Comparison of ENCODE assay signal across 8 cellular contexts in the genomic region with DNA sequence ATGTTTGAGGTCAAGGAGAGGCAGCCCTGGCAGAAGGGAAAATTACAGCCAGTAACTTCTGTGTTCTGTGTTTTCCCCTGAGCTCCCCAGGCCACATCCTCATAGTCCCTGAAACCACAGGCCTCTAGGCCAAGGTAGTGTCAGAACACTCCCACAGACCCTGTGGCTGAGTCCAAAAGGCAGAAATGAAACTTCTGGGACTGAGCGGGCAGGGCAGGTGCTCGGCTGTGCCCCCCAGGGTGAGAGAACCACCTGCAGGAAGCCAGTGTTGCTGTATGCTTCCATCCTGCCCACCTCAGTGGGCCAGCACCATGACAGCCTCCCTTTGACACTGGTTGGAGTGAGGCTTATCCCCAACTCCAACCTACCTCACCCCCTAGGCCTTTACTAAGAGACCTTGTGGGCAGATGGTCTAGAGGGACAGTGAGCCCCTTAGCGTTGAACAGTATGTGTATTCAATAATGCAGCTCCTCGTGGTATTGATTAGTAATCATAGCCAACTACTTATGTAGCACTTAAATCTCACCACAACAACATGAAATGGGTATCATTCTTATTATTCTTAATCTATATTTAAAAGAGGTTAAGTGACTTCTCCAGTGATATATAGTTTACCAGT. TPM values are rescaled to one million over a fixed set of nuclear protein-coding genes. Genes with fewer than 3 reads are reported as not detected.
DNase-seq lines count a peak whose midpoint lies in the region; ATAC-seq and TF ChIP-seq lines count a peak whose summit lies in the region.

No MANE protein-coding gene starts in this region.

- H3K27ac ChIP-seq in spleen (peak overlapping the region in 6 of 8 donors; percentile 4 to 80 (median 39)), SJCRH30 (no peak overlapping the region), PC-9 (no peak overlapping the region)

- CTCF ChIA-PET in PC-9 (lab: Charles Lee), result no interaction called here

- H3K79me2 ChIP-seq in PC-9 (ENCODE audit: low read depth), result no peaks in the 10 kb centered on the region

- intact Hi-C loops in spleen (cut with DNase I; ENCODE audit: low total_unique reads) (no loop called here), PC-9 (cut with micrococcal nuclease; ENCODE audit: unreplicated experiment) (no loop called here)

- no peaks in the 10 kb centered on the region for H3K9me2 ChIP-seq in PC-9 (ENCODE audit: insufficient read depth)

- TF ChIP-seq CTCF in spleen (IDR thresholded peaks at IDR 0.05 in 8 of 11, conservative IDR thresholded peaks at IDR 0.05 in 3 of 11), result no peak
- TF ChIP-seq CTCF in PC-9 (conservative IDR thresholded peaks at IDR 0.05), result no peak

- peak; percentile 12 for DNase-seq in activated CD4-positive, alpha-beta T cell treated with anti-CD3 and anti-CD28 coated beads for 48 hours
- DNase-seq in activated CD4-positive, alpha-beta T cell treated with anti-CD3 and anti-CD28 coated beads, Interleukin-2, amount 50 U/mL, for 1 hour, result no peak
- DNase-seq in NOMO-1 treated with DMSO at 0.1 percent for 48 hours (lab: John Stamatoyannopoulos, UW; ENCODE audit: unreplicated experiment) (peak; percentile 25), spleen (peak; percentile 81), SJCRH30 (no peak), NCI-H2081 (lab: John Stamatoyannopoulos, UW) (no peak), PC-9 (no peak)

- BruUV-seq in PC-9 (replicated peaks; lab: Mats Ljungman, UMichigan), result no TSS peak

- H3K36me3 ChIP-seq in spleen (peaks cover 0 to 88% (median 21%) of the 10 kb centered on the region in 6 donors), SJCRH30 (no peaks in the 10 kb centered on the region), PC-9 (ENCODE audit: low read depth) (no peaks in the 10 kb centered on the region)

- H3K4me2 ChIP-seq in PC-9, result no peak overlapping the region

- H2AFZ ChIP-seq in PC-9, result no peak overlapping the region

- POLR2A ChIA-PET in PC-9 (lab: Charles Lee; ENCODE audit: unreplicated experiment), result no interaction called here

- TF ChIP-seq POLR2A in spleen (IDR thresholded peaks at IDR 0.05), result no peak

- no peaks in the 10 kb centered on the region for H4K20me1 ChIP-seq in PC-9 (ENCODE audit: insufficient read depth)

- H3K9me3 ChIP-seq in spleen (peaks cover 0 to 15% (median 5%) of the 10 kb centered on the region in 8 donors), SJCRH30 (replicated peaks) (no peaks in the 10 kb centered on the region), PC-9 (ENCODE audit: insufficient read depth, low read depth) (no peaks in the 10 kb centered on the region)

- H3K27me3 ChIP-seq in spleen (replicated peaks in 1 of 7) (no peaks in the 10 kb centered on the region), SJCRH30 (peaks cover 2% of the 10 kb centered on the region; the same call in 1 of the 2 replicates), PC-9 (ENCODE audit: insufficient read depth, low read depth) (no peaks in the 10 kb centered on the region)

- peak; percentile 95 for ATAC-seq in HG02798 (IDR thresholded peaks at IDR 0.05; ENCODE audit: poor library complexity, unreplicated experiment)

- H3K4me3 ChIP-seq in spleen, result no peak overlapping the region
- no peak overlapping the region for H3K4me3 ChIP-seq in SJCRH30
- no peak overlapping the region for H3K4me3 ChIP-seq in PC-9

- no peaks in the 10 kb centered on the region for H3F3A ChIP-seq in PC-9 (ENCODE audit: insufficient read depth, low read depth)

- H3K4me1 ChIP-seq in spleen (peaks cover 10 to 53% (median 22%) of the 10 kb centered on the region in 6 donors), SJCRH30 (no peaks in the 10 kb centered on the region), PC-9 (replicated peaks; ENCODE audit: insufficient read depth) (peaks cover 5% of the 10 kb centered on the region)

- 51 to 69% (median 61%) methylated on average over 3 to 4 of the region's 4 CpGs for WGBS in spleen, 5 donors

RNA-seq across cellular contexts. Expression of gene PIK3CG, which starts 30.3 kb away (rescaled TPM):
- 10 to 100 TPM; 31.8 to 54.8 (median 38.6) TPM for total RNA-seq in spleen
- 1 to 10 TPM; 1.3 to 2.7 (median 2.6) TPM for polyA plus RNA-seq in spleen
- not detected in 2 replicates for total RNA-seq in SJCRH30 (2014; rRNA removed; shearing (Covaris generic))
- not detected in 2 replicates for total RNA-seq in PC-9 (2021)

Comparison
In these comparisons a context has a peak if more than half of its experiments do, and no peak if none do; other contexts are left out.
1. DNase-seq: peak in activated CD4-positive, alpha-beta T cell treated with anti-CD3 and anti-CD28 coated beads for 48 hours (single experiment), NOMO-1 treated with DMSO at 0.1 percent for 48 hours (single experiment) and spleen (single experiment); none in activated CD4-positive, alpha-beta T cell treated with anti-CD3 and anti-CD28 coated beads, Interleukin-2, amount 50 U/mL, for 1 hour (single experiment), SJCRH30 (0 of 2), NCI-H2081 (0 of 2) and PC-9 (0 of 2).
2. H3K27ac ChIP-seq: peak in spleen (6 of 8); none in SJCRH30 (single experiment) and PC-9 (single experiment).
3. RNA of gene PIK3CG, which starts 30.3 kb away (total RNA-seq): 31.8 to 54.8 TPM in spleen; not detected in PC-9 and not detected in SJCRH30; every median in the first group is over 10 times any median in the second.